8 cellular contexts compared by ENCODE assay signal in the genomic region with DNA sequence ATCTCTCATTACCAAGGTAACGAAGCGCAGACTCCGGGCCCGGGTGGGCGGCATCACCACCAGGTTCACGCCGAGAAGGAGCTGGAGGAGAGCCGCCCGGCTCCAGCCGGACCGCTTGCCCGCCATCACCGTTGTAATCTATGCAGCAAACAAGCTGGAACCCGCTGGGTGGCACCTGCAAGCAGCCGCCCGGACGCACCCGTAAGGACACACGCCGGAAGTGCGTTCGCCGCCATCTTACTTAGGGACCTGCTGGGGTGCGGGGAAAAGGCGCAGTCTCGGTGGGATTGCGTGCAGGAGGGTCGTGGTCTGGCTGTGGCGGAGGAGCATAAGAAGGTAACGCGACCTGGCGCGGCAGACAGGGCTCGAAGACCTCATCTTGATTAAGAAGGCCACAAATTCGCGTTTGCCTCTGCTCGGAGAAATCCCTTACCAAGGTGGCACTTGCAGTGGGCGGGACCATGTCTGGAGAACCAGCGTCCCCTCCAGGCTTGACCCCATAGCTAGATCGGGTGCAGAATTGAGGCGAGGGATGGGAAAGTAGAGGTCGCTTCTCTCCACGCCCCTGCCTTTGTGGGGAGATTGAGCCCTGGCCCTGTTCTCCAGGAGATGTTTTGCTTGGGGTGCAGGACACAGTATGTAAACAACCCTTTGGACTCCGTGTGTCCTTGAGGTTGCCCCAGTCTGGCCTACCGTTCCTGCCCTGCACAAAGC. TPM values are rescaled to one million over a fixed set of nuclear protein-coding genes. Genes with fewer than 3 reads are reported as not detected.
DNase-seq lines count a peak whose midpoint lies in the region; ATAC-seq and TF ChIP-seq lines count a peak whose summit lies in the region.

A gene with protein sequence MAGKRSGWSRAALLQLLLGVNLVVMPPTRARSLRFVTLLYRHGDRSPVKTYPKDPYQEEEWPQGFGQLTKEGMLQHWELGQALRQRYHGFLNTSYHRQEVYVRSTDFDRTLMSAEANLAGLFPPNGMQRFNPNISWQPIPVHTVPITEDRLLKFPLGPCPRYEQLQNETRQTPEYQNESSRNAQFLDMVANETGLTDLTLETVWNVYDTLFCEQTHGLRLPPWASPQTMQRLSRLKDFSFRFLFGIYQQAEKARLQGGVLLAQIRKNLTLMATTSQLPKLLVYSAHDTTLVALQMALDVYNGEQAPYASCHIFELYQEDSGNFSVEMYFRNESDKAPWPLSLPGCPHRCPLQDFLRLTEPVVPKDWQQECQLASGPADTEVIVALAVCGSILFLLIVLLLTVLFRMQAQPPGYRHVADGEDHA (minus strand): TSS at position 151 of the 714 bp plus-strand sequence. CDS start 25 bp downstream, at position 126.

- H3K27ac Mint-ChIP-seq in dendritic cell treated with granulocyte-macrophage colony-stimulating factor and Interleukin-4, amounts not matched to agents 40 ng/mL and 50 ng/mL, for 4 days, result peak within 1 kb of the TSS; percentile 98

- H3K4me3 Mint-ChIP-seq in dendritic cell treated with granulocyte-macrophage colony-stimulating factor and Interleukin-4, amounts not matched to agents 40 ng/mL and 50 ng/mL, for 4 days, result peak within 1 kb of the TSS; percentile 97

- TF ChIP-seq POLR2A in GM19193 (IDR thresholded peaks at IDR 0.05; ENCODE audit: extremely low read depth, insufficient read depth, insufficient read length), result peak; percentile 87

- peak; percentile 79 to 88 for DNase-seq in NCI-H524 (lab: John Stamatoyannopoulos, UW)
- peak; percentile 82 for DNase-seq in activated CD4-positive, alpha-beta T cell treated with anti-CD3 and anti-CD28 coated beads, Interleukin-2, amount 50 U/mL, for 1 hour
- peak; percentile 78 to 84 for DNase-seq in stimulated activated CD4-positive, alpha-beta T cell treated with anti-CD3 and anti-CD28 coated beads, Interleukin-4, amount 100 ng/mL, for 4 hours

- H3K4me2 ChIP-seq in BLaER1 treated with 17β-estradiol and CSF1 and Interleukin-3, amounts not matched to agents 10 nM and 100 nM, result peak within 1 kb of the TSS; percentile 80 to 100 (median 94)

- H4K20me1 ChIP-seq in BLaER1 treated with 17β-estradiol and CSF1 and Interleukin-3, amounts not matched to agents 10 nM and 100 nM, result no peaks in the 10 kb centered on the region

- peak; percentile 4 for TF ChIP-seq CTCF in liver (IDR thresholded peaks at IDR 0.05; ENCODE audit: low read depth, low read length, missing input control)

- peak; percentile 96 for ATAC-seq in HG03432 (IDR thresholded peaks at IDR 0.05; ENCODE audit: unreplicated experiment)

- no peaks in the 10 kb centered on the region for H3K9me3 Mint-ChIP-seq in dendritic cell treated with granulocyte-macrophage colony-stimulating factor and Interleukin-4, amounts not matched to agents 40 ng/mL and 50 ng/mL, for 4 days

- peak within 1 kb of the TSS; percentile 82 to 95 (median 91) for H3K27ac ChIP-seq in BLaER1 treated with 17β-estradiol and CSF1 and Interleukin-3, amounts not matched to agents 10 nM and 100 nM
- H3K27ac ChIP-seq in liver (ENCODE audit: low read depth in 1 of 2, low read length in 2 of 2), result peak within 1 kb of the TSS; percentile 95 to 96

- peaks cover 24 to 71% (median 29%) of the 10 kb centered on the region in 10 experiments for H3K4me1 ChIP-seq in BLaER1 treated with 17β-estradiol and CSF1 and Interleukin-3, amounts not matched to agents 10 nM and 100 nM
- peaks cover 9 to 57% (median 39%) of the 10 kb centered on the region in 4 donors for H3K4me1 ChIP-seq in liver (ENCODE audit: control insufficient read depth in 4 of 4, insufficient read depth in 4 of 4, low read length in 3 of 4)

- peak within 1 kb of the TSS; percentile 72 to 82 (median 78) for H3K4me3 ChIP-seq in BLaER1 treated with 17β-estradiol and CSF1 and Interleukin-3, amounts not matched to agents 10 nM and 100 nM
- peak within 1 kb of the TSS; percentile 79 to 99 (median 96) for H3K4me3 ChIP-seq in liver (ENCODE audit: low read depth in 1 of 3, low read length in 3 of 3)

- peaks cover 57% of the 10 kb centered on the region for H3K4me1 Mint-ChIP-seq in dendritic cell treated with granulocyte-macrophage colony-stimulating factor and Interleukin-4, amounts not matched to agents 40 ng/mL and 50 ng/mL, for 4 days (ENCODE audit: low read depth)

- intact Hi-C loops in dendritic cell treated with granulocyte-macrophage colony-stimulating factor and Interleukin-4, amounts not matched to agents 40 ng/mL and 50 ng/mL, for 4 days (cut with micrococcal nuclease), result no loop called here

- WGBS in liver, result under 1% methylated on average over 45 of the region's 45 CpGs

- H3K9ac ChIP-seq in BLaER1 treated with 17β-estradiol and CSF1 and Interleukin-3, amounts not matched to agents 10 nM and 100 nM, result peak within 1 kb of the TSS; percentile 83 to 95 (median 89)
- H3K9ac ChIP-seq in liver (ENCODE audit: low read depth in 1 of 2, low read length in 2 of 2), result peak within 1 kb of the TSS; percentile 82 to 86

- no peaks in the 10 kb centered on the region for H3K27me3 Mint-ChIP-seq in dendritic cell treated with granulocyte-macrophage colony-stimulating factor and Interleukin-4, amounts not matched to agents 40 ng/mL and 50 ng/mL, for 4 days

- peaks cover 21 to 36% (median 30%) of the 10 kb centered on the region in 11 experiments for H3K36me3 ChIP-seq in BLaER1 treated with 17β-estradiol and CSF1 and Interleukin-3, amounts not matched to agents 10 nM and 100 nM
- H3K36me3 ChIP-seq in liver (ENCODE audit: control insufficient read depth in 4 of 4, insufficient read depth in 3 of 4, low read depth in 1 of 4, low read length in 3 of 4), result peaks cover 0 to 7% (median 1%) of the 10 kb centered on the region in 4 donors

- no peaks in the 10 kb centered on the region for H3K9me3 ChIP-seq in BLaER1 treated with 17β-estradiol and CSF1 and Interleukin-3, amounts not matched to agents 10 nM and 100 nM (replicated peaks in 1 of 11)
- H3K9me3 ChIP-seq in liver (ENCODE audit: control insufficient read depth in 4 of 4, low read length in 3 of 4), result no peaks in the 10 kb centered on the region

- TF ChIP-seq RAD21 in liver (IDR thresholded peaks at IDR 0.05), result peak in 1 of 2 donors; percentile 28

- no peaks in the 10 kb centered on the region for H3K27me3 ChIP-seq in BLaER1 treated with 17β-estradiol and CSF1 and Interleukin-3, amounts not matched to agents 10 nM and 100 nM
- H3K27me3 ChIP-seq in liver (ENCODE audit: control insufficient read depth in 4 of 4, insufficient read depth in 4 of 4, low read length in 3 of 4), result no peaks in the 10 kb centered on the region

- H3K36me3 Mint-ChIP-seq in dendritic cell treated with granulocyte-macrophage colony-stimulating factor and Interleukin-4, amounts not matched to agents 40 ng/mL and 50 ng/mL, for 4 days (ENCODE audit: low read depth), result peaks cover 55% of the 10 kb centered on the region

TF ChIP-seq in liver, 16 proteins besides CTCF, POLR2A, EP300 and RAD21 (continues in another document):
- TF ChIP-seq REST (IDR thresholded peaks at IDR 0.05) (peak; percentile 70), FOXA1 (IDR thresholded peaks at IDR 0.05) (peak; percentile 36), TAF1 (conservative IDR thresholded peaks at IDR 0.05) (peak; percentile 69), JUND (IDR thresholded peaks at IDR 0.05) (no peak), ATF3 (IDR thresholded peaks at IDR 0.05) (no peak), YY1 (IDR thresholded peaks at IDR 0.05) (peak; percentile 100), HNF4G (IDR thresholded peaks at IDR 0.05) (no peak), HNF4A (conservative IDR thresholded peaks at IDR 0.05) (peak; percentile 57 to 66), SP1 (IDR thresholded peaks at IDR 0.05) (peak; percentile 21), EGR1 (IDR thresholded peaks at IDR 0.05; ENCODE audit: low read depth in 2 of 2) (no peak)
- TF ChIP-seq, protein P1, sequence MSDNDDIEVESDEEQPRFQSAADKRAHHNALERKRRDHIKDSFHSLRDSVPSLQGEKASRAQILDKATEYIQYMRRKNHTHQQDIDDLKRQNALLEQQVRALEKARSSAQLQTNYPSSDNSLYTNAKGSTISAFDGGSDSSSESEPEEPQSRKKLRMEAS (IDR thresholded peaks at IDR 0.05), result peak; percentile 63

RNA-seq across cellular contexts. Expression of the gene that starts here (rescaled TPM):
- total RNA-seq in liver, result 10 to 100 TPM; 81.7 to 94.4 TPM
- 10 to 100 TPM; 40.3 to 76.9 TPM for polyA plus RNA-seq in liver

Comparison
In these comparisons a context has a peak if more than half of its experiments do, and no peak if none do; other contexts are left out.
1. Peak in every context shown above with its lines: DNase-seq, ATAC-seq, H3K4me3 ChIP-seq and H3K27ac ChIP-seq.